15 cellular contexts compared by ENCODE assay signal in the genomic region with DNA sequence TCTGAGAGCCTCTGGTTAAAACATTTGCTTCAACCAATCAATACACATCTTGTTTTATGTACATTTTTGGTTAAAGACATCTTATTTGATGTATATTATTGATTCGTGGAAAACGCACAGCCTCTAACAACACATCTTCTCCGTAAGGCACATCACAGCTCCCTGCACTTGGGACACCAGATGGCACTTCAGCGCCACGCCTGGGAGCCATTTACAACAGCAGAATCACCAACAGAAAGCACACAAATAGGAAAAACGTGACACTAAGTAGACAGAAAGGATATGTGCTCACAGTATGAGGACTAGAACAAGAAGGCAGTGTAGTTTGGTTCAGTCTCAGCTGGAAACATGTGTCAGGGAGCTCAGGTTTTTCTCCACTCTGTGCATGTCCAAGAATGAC.
A peak's percentile ranks its signal among the peaks of the same experiment; 100 is the strongest.
DNase-seq lines count a peak whose midpoint lies in the region; TF ChIP-seq lines count a peak whose summit lies in the region.
"Had no signal": no experiment of that assay in that cellular context is flagged by ENCODE, and none has a peak within 500 bp of the region (broad histone marks: within the 10 kb centered on the region; RNA-seq: fewer than 3 reads in every experiment).

No MANE protein-coding gene starts in this region.

- peaks cover 29% of the 10 kb centered on the region for H3K4me1 ChIP-seq in GM23248 (ENCODE audit: insufficient read depth)

- H3K9ac ChIP-seq in GM23248: 0 out of 2 replicates have a peak overlapping the region, but pooled peaks have one; percentile 5

- H3K9me2 ChIP-seq in GM23248 (ENCODE audit: insufficient read depth): no peaks in the 10 kb centered on the region

- peaks cover 9% of the 10 kb centered on the region for H3K9me3 Mint-ChIP-seq in glutamatergic neuron (ENCODE audit: unreplicated experiment)
- H3K9me3 Mint-ChIP-seq: CD4-positive, alpha-beta T cell; WTC11 had no signal

- peak overlapping the region; percentile 98 for H3K27ac Mint-ChIP-seq in glutamatergic neuron (ENCODE audit: unreplicated experiment)
- H3K27ac Mint-ChIP-seq: CD4-positive, alpha-beta T cell; WTC11 had no signal

- peaks cover 4% of the 10 kb centered on the region for H3K36me3 Mint-ChIP-seq in glutamatergic neuron (ENCODE audit: unreplicated experiment)
- H3K36me3 Mint-ChIP-seq: WTC11 had no signal

- peak overlapping the region; percentile 61 for H2AFZ ChIP-seq in GM23248

- no peaks in the 10 kb centered on the region for H3K9me3 ChIP-seq in GM23248 (ENCODE audit: low read depth)

- WGBS in GM23248 (ENCODE audit: low coverage in 1 of 2, low lambda C conversion rate in 2 of 2, missing lambda C conversion rate in 2 of 2), 2 experiments: 25 to 27% methylated on average over 6 of the region's 6 CpGs

- H3K4me2 ChIP-seq in GM23248 (ENCODE audit: unreplicated experiment): peak overlapping the region; percentile 19

- peaks cover 5% of the 10 kb centered on the region for H3K27me3 Mint-ChIP-seq in glutamatergic neuron (ENCODE audit: unreplicated experiment)

- H3K4me1 Mint-ChIP-seq in glutamatergic neuron (ENCODE audit: low read depth, unreplicated experiment): peaks cover 42% of the 10 kb centered on the region
- H3K4me1 Mint-ChIP-seq: WTC11 had no signal

- no peak for DNase-seq in AG09319 (ENCODE audit: extremely low read depth, low read depth)
- DNase-seq in GM23248: peak; percentile 56
- peak; percentile 1 for DNase-seq in NCI-H774 (lab: John Stamatoyannopoulos, UW)
- peak; percentile 79 for DNase-seq in glutamatergic neuron
- no peak for DNase-seq in KG1 (lab: John Stamatoyannopoulos, UW)
- DNase-seq in 8988T: no peak
- no peak for DNase-seq in SIG-M5 treated with dmso at 0.1 percent for 504 hours (lab: John Stamatoyannopoulos, UW; ENCODE audit: unreplicated experiment)
- no peak for DNase-seq in iPS-NIHi11 (ENCODE audit: low spot score)
- DNase-seq: activated effector memory CD4-positive, alpha-beta T cell treated with anti-CD3 and anti-CD28 coated beads, Interleukin-2, amount 50 U/mL, for 16 hours; aorta; CD4-positive, alpha-beta T cell; cortex of kidney; left cardiac atrium; NCI-H1105 treated with DMSO at 0.1 percent for 48 hours had no signal

- H3K79me2 ChIP-seq in GM23248 (ENCODE audit: insufficient read depth): no peaks in the 10 kb centered on the region

- no peaks in the 10 kb centered on the region for H4K20me1 ChIP-seq in GM23248 (ENCODE audit: insufficient read depth)

- no peaks in the 10 kb centered on the region for H3K36me3 ChIP-seq in GM23248 (ENCODE audit: low read depth)

- in situ Hi-C loops in GM23248 (cut with MboI): no loop called here

- TF ChIP-seq CTCF in AG09319 (IDR thresholded peaks at IDR 0.05; ENCODE audit: low read depth, low read length) (peak; percentile 33), glutamatergic neuron (IDR thresholded peaks at IDR 0.05; ENCODE audit: partially characterized antibody, unreplicated experiment) (no peak)

- H3K4me3 Mint-ChIP-seq in glutamatergic neuron (ENCODE audit: unreplicated experiment): peak overlapping the region; percentile 68
- H3K4me3 Mint-ChIP-seq: CD4-positive, alpha-beta T cell; WTC11 had no signal

- H3F3A ChIP-seq in GM23248 (ENCODE audit: insufficient read depth): peaks cover 8% of the 10 kb centered on the region; the same call in 1 of the 2 replicates

- H3K27me3 ChIP-seq in GM23248 (replicated peaks; ENCODE audit: insufficient read depth): no peaks in the 10 kb centered on the region

- H3K27ac ChIP-seq in GM23248: peak overlapping the region; percentile 12; the same call in 1 of the 2 replicates

- H3K4me3 ChIP-seq in GM23248: no peak overlapping the region

Comparison
In these comparisons a context has a peak if more than half of its experiments do, and no peak if none do; other contexts are left out.
1. DNase-seq: peak in GM23248 (single experiment), NCI-H774 (single experiment) and glutamatergic neuron (single experiment); none in AG09319 (single experiment), KG1 (single experiment), 8988T (single experiment), SIG-M5 treated with dmso at 0.1 percent for 504 hours (single experiment) and iPS-NIHi11 (single experiment).